In the genomic region with DNA sequence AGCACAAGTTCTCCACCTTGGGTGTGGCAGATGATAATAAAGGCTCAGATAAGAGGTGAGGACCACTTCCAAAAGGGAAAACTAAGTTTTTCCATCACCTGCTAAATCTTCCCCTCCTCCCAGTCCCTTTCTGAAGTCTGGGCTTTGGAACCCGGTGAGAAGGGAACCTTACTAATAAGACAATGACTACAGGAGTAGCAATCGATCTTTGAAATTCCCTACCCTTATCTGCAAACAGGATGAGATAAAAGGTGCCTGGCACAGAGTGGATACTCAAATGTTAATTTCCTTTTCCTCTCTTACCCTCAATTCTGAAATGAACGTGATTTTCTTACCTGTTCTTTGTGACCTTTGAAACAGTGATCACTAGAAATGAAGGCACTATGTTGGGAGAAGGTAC, we compare ENCODE assay signal across 23 cellular contexts.
"Had no signal": no experiment of that assay in that cellular context is flagged by ENCODE, and none has a peak within 500 bp of the region (broad histone marks: within the 10 kb centered on the region; RNA-seq: fewer than 3 reads in every experiment).

No MANE protein-coding gene starts in this region.

- H3K9me3 Mint-ChIP-seq: nephron; neural progenitor cell; stimulated activated effector memory CD8-positive, alpha-beta T cell treated with anti-CD3 and anti-CD28 coated beads, Interleukin-12 subunit alpha, Interleukin-12 subunit beta, amount 100 ng/mL, for 72 hours had no signal

- H3K4me3 ChIP-seq: dorsolateral prefrontal cortex, gastrocnemius medialis, left lung, neural progenitor cell, right lobe of liver, smooth muscle cell, thoracic aorta, tibial nerve, upper lobe of left lung had no signal

- H3K36me3 ChIP-seq: neural progenitor cell had no signal

- H3K4me3 Mint-ChIP-seq: naive thymus-derived CD4-positive, alpha-beta T cell; nephron; neural progenitor cell; stimulated activated effector memory CD8-positive, alpha-beta T cell treated with anti-CD3 and anti-CD28 coated beads, Interleukin-12 subunit alpha, Interleukin-12 subunit beta, amount 100 ng/mL, for 72 hours had no signal

- ATAC-seq: esophagus mucosa; gastrocnemius medialis; left lung; naive thymus-derived CD4-positive, alpha-beta T cell; stimulated activated effector memory CD8-positive, alpha-beta T cell treated with anti-CD3 and anti-CD28 coated beads, Interleukin-12 subunit alpha, Interleukin-12 subunit beta, amount 100 ng/mL, for 72 hours; stimulated activated naive CD8-positive, alpha-beta T cell treated with anti-CD3 and anti-CD28 coated beads, Interleukin-15, Interleukin-2, amounts not matched to agents 100 U/mL and 50 U/mL, for 24 hours had no signal

- H3K27ac ChIP-seq: dorsolateral prefrontal cortex, epithelial cell of prostate, gastrocnemius medialis, left lung, neural progenitor cell, parathyroid adenoma, right lobe of liver, tibial nerve, upper lobe of left lung had no signal

- H3K4me1 Mint-ChIP-seq: nephron, neural progenitor cell had no signal

- H3K27me3 ChIP-seq: dorsolateral prefrontal cortex, gastrocnemius medialis, left lung, neural progenitor cell, right lobe of liver, tibial nerve, upper lobe of left lung had no signal

- H3K27me3 Mint-ChIP-seq: naive thymus-derived CD4-positive, alpha-beta T cell; progenitor cell of endocrine pancreas had no signal

- H3K27ac Mint-ChIP-seq: naive thymus-derived CD4-positive, alpha-beta T cell; nephron; neural progenitor cell; progenitor cell of endocrine pancreas; stimulated activated effector memory CD8-positive, alpha-beta T cell treated with anti-CD3 and anti-CD28 coated beads, Interleukin-12 subunit alpha, Interleukin-12 subunit beta, amount 100 ng/mL, for 72 hours had no signal

- DNase-seq: dorsolateral prefrontal cortex; effector CD4-positive, alpha-beta T cell; foreskin fibroblast; gastrocnemius medialis; head of caudate nucleus; kidney; left lung; naive thymus-derived CD4-positive, alpha-beta T cell; right lobe of liver; stimulated activated CD4-positive, alpha-beta T cell treated with anti-CD3 and anti-CD28 coated beads, Interleukin-2, amount 100 ng/mL, for 24 hours; stimulated activated CD4-positive, alpha-beta T cell treated with anti-CD3 and anti-CD28 coated beads, Interleukin-4, amount 100 ng/mL, for 24 hours; stimulated activated naive CD8-positive, alpha-beta T cell treated with anti-CD3 and anti-CD28 coated beads, Interleukin-15, Interleukin-2, amounts not matched to agents 100 U/mL and 50 U/mL, for 24 hours; upper lobe of left lung had no signal

- H3K36me3 Mint-ChIP-seq: neural progenitor cell; stimulated activated effector memory CD8-positive, alpha-beta T cell treated with anti-CD3 and anti-CD28 coated beads, Interleukin-12 subunit alpha, Interleukin-12 subunit beta, amount 100 ng/mL, for 72 hours had no signal

- H3K9me3 ChIP-seq: gastrocnemius medialis, left lung, right lobe of liver, thoracic aorta, upper lobe of left lung had no signal

- H3K4me1 ChIP-seq: gastrocnemius medialis, neural progenitor cell, parathyroid adenoma, tibial nerve had no signal
